Comparison of ENCODE assay signal across 8 cellular contexts in the genomic region with DNA sequence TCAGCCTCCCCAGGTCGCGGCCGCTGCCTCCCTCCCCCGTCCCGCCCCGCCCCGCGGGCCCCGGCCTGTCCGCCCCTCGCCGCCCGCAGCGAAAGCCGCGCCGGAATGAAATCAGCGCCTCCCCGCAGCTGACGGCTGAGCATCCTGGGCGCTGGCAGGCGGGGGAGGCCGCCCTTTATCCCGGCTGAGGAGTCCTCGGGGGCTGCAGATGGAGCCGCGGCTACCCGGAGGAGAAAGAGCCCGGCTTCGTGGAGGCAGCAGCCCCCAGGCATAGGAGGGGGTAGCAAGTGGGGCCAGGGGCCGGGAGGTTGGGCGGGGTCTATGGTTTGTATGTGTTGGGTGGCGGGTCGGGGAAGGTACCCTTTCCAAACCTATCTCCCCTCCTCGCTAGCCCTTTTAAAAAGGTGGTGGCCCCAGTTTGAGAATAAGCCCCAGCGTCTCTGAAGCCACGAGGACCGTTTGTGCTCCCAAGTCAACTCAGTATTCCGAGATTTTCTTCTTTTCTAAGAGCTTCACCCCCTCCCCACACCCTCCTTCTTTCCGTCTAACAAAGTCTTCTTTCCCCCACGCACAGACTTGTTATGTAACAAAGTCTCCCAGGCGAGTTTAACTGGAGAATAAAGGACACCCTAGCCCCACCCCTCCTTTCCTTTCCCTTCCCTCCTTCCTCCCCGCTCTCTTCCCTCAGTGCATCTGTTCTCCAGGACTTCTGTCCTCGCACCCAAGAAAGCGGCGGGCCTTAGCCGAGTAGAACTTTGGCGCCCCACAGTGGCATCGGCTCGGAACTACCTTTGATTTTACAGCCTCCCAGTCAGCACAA.
DNase-seq lines count a peak whose midpoint lies in the region; ATAC-seq and TF ChIP-seq lines count a peak whose summit lies in the region.

No MANE protein-coding gene starts in this region.

- DNase-seq in Ammon's horn (ENCODE audit: low spot score) (peak; percentile 94), NCI-H2227 (lab: John Stamatoyannopoulos, UW; ENCODE audit: unreplicated experiment) (peak; percentile 88), choroid plexus epithelial cell (ENCODE audit: low read depth) (peak; percentile 87), kidney tubule cell (ENCODE audit: low spot score) (peak; percentile 78)
- peak; percentile 76 to 82 for DNase-seq in stimulated activated CD4-positive, alpha-beta T cell treated with anti-CD3 and anti-CD28 coated beads, Interleukin-2, amount 100 ng/mL, for 24 hours

- H3K4me3 ChIP-seq in choroid plexus epithelial cell (ENCODE audit: low read depth, low read length), result no peak overlapping the region

- peak; percentile 94 for TF ChIP-seq CTCF in choroid plexus epithelial cell (conservative IDR thresholded peaks at IDR 0.05; ENCODE audit: low read depth, low read length)

- peak; percentile 39 for ATAC-seq in GM18873 (IDR thresholded peaks at IDR 0.05; ENCODE audit: low FRiP score, unreplicated experiment)
- ATAC-seq in HG03159 (IDR thresholded peaks at IDR 0.05; ENCODE audit: unreplicated experiment), result peak; percentile 56
- ATAC-seq in activated CD4-positive, CD25-positive, alpha-beta regulatory T cell treated with anti-CD3 and anti-CD28 coated beads, Interleukin-2, amount 50 U/mL, for 24 hours, result peak; percentile 52 to 68
